Comparison of ENCODE assay signal across 1 cellular context in genomic region chr1:8430476-8430875, GRCh38.
TF ChIP-seq lines count a peak whose summit lies in the region.

No MANE protein-coding gene starts in this region.

TF ChIP-seq in GM12878, 131 proteins besides CTCF, POLR2A, EP300 and RAD21 (continued from another document):
- TF ChIP-seq ZBTB40 (IDR thresholded peaks at IDR 0.05; ENCODE audit: borderline replicate concordance) (no peak), ZNF592 (IDR thresholded peaks at IDR 0.05) (no peak), STAT3 (IDR thresholded peaks at IDR 0.05; ENCODE audit: low read depth, low read length) (no peak), SREBF1 (IDR thresholded peaks at IDR 0.05; ENCODE audit: low read length) (no peak), MLLT1 (IDR thresholded peaks at IDR 0.05) (no peak), SRF (IDR thresholded peaks at IDR 0.05; ENCODE audit: low read depth in 2 of 2, low read length in 2 of 2) (no peak), CREM (IDR thresholded peaks at IDR 0.05; ENCODE audit: low read depth) (no peak), BRCA1 (IDR thresholded peaks at IDR 0.05; ENCODE audit: low read depth, low read length) (no peak), SMARCA5 (IDR thresholded peaks at IDR 0.05) (no peak), YBX1 (IDR thresholded peaks at IDR 0.05) (no peak), BACH1 (IDR thresholded peaks at IDR 0.05; ENCODE audit: borderline replicate concordance) (no peak), CREB1 (IDR thresholded peaks at IDR 0.05; ENCODE audit: low read depth) (no peak), HDGF (IDR thresholded peaks at IDR 0.05) (no peak), STAT1 (conservative IDR thresholded peaks at IDR 0.05) (no peak), HSF1 (IDR thresholded peaks at IDR 0.05; ENCODE audit: low read depth, low read length) (no peak), ZNF622 (IDR thresholded peaks at IDR 0.05) (no peak)
